Comparison of ENCODE assay signal across 8 cellular contexts in genomic region chr20:35954200-35954906, GRCh38. TPM values are rescaled to one million over a fixed set of nuclear protein-coding genes. Genes with fewer than 3 reads are reported as not detected.
DNase-seq lines count a peak whose midpoint lies in the region; ATAC-seq and TF ChIP-seq lines count a peak whose summit lies in the region.

TSS of gene SCAND1 (minus strand) at chr20:35954502. CDS start at chr20:35954284, 218 bp downstream.

- TF ChIP-seq CTCF in GM12864 (IDR thresholded peaks at IDR 0.05; ENCODE audit: low read depth, low read length, missing control alignments) (peak; percentile 93), omental fat pad (IDR thresholded peaks at IDR 0.05) (peak in 1 of 3 donors; percentile 79), testis (IDR thresholded peaks at IDR 0.05) (peak; percentile 88 to 93 (median 93))

- H3K27ac ChIP-seq in testis = peak within 1 kb of the TSS; percentile 95

- peaks cover 19% of the 10 kb centered on the region for H3K4me1 ChIP-seq in testis

- TF ChIP-seq POLR2A in testis (IDR thresholded peaks at IDR 0.05) = no peak

- intact Hi-C loops in testis (cut with DNase I; ENCODE audit: low total_unique reads) = no loop called here

- peaks cover 0 to 3% of the 10 kb centered on the region in 2 donors for H3K9me3 Mint-ChIP-seq in activated naive CD4-positive, alpha-beta T cell treated with anti-CD3 and anti-CD28 coated beads, Interleukin-2, amount 50 U/mL, for 72 hours

- no peaks in the 10 kb centered on the region for H3K27me3 ChIP-seq in testis

- H3K36me3 Mint-ChIP-seq in activated naive CD4-positive, alpha-beta T cell treated with anti-CD3 and anti-CD28 coated beads, Interleukin-2, amount 50 U/mL, for 72 hours = peaks cover 19 to 23% of the 10 kb centered on the region in 2 donors

- H3K9me3 ChIP-seq in testis = no peaks in the 10 kb centered on the region

- H3K36me3 ChIP-seq in testis (ENCODE audit: low read depth, missing control alignments) = no peaks in the 10 kb centered on the region

- ATAC-seq in HG02623 (IDR thresholded peaks at IDR 0.05; ENCODE audit: unreplicated experiment) (peak; percentile 80), omental fat pad (ENCODE audit: low FRiP score) (peak; percentile 94)
- ATAC-seq in activated naive CD4-positive, alpha-beta T cell treated with anti-CD3 and anti-CD28 coated beads, Interleukin-2, amount 50 U/mL, for 72 hours = peak; percentile 88 to 93

- DNase-seq in GM12864 (ENCODE audit: low read depth) (peak; percentile 98), NCI-H1092 treated with DMSO at 0.1 percent for 48 hours (lab: John Stamatoyannopoulos, UW) (peak; percentile 94), SKM-1 (lab: John Stamatoyannopoulos, UW; ENCODE audit: unreplicated experiment) (peak; percentile 95), glomerular endothelial cell (ENCODE audit: extremely low read depth, low read depth, low spot score) (peak; percentile 44), omental fat pad (ENCODE audit: low spot score) (peak; percentile 69), testis (peak; percentile 94)
- peak; percentile 96 to 99 for DNase-seq in activated naive CD4-positive, alpha-beta T cell treated with anti-CD3 and anti-CD28 coated beads, Interleukin-2, amount 50 U/mL, for 72 hours (ENCODE audit: low spot score in 2 of 2)

- peak within 1 kb of the TSS; percentile 81 for H3K4me3 ChIP-seq in GM12864 (ENCODE audit: low read depth, low read length)
- peak within 1 kb of the TSS; percentile 96 to 97 for H3K4me3 ChIP-seq in testis

- WGBS in testis, 2 donors = 0% methylated on average over 11 to 44 of the region's 76 CpGs

- H3K27ac Mint-ChIP-seq in activated naive CD4-positive, alpha-beta T cell treated with anti-CD3 and anti-CD28 coated beads, Interleukin-2, amount 50 U/mL, for 72 hours = peak within 1 kb of the TSS; percentile 97 to 99

RNA-seq across cellular contexts. Expression of gene SCAND1, which starts in this region (rescaled TPM):
- 10 to 100 TPM; 25.8 to 37.1 TPM for total RNA-seq in activated naive CD4-positive, alpha-beta T cell treated with anti-CD3 and anti-CD28 coated beads, Interleukin-2, amount 50 U/mL, for 72 hours
- total RNA-seq in glomerular endothelial cell (97.0 and 113 TPM in 2 replicates), omental fat pad (100 to 1,000 TPM in 2 of 4 donors, 10 to 100 TPM in 2; 65.0 to 102 (median 100) TPM), testis (100 to 1,000 TPM; 120 to 136 TPM)
- 45.4 TPM for polyA plus RNA-seq in testis (ENCODE audit: insufficient read depth, low read depth, low replicate concordance)

Comparison
In these comparisons a context has a peak if more than half of its experiments do, and no peak if none do; other contexts are left out.
1. Peak in every context shown above with its lines: DNase-seq, ATAC-seq, H3K4me3 ChIP-seq and H3K27ac ChIP-seq.
2. DNase-seq: peak in every context shown above with its lines; median percentile 98 in GM12864; 98 in activated naive CD4-positive, alpha-beta T cell treated with anti-CD3 and anti-CD28 coated beads, Interleukin-2, amount 50 U/mL, for 72 hours; 95 in SKM-1; 94 in NCI-H1092 treated with DMSO at 0.1 percent for 48 hours; 94 in testis; 69 in omental fat pad; 44 in glomerular endothelial cell.